In the genomic region with DNA sequence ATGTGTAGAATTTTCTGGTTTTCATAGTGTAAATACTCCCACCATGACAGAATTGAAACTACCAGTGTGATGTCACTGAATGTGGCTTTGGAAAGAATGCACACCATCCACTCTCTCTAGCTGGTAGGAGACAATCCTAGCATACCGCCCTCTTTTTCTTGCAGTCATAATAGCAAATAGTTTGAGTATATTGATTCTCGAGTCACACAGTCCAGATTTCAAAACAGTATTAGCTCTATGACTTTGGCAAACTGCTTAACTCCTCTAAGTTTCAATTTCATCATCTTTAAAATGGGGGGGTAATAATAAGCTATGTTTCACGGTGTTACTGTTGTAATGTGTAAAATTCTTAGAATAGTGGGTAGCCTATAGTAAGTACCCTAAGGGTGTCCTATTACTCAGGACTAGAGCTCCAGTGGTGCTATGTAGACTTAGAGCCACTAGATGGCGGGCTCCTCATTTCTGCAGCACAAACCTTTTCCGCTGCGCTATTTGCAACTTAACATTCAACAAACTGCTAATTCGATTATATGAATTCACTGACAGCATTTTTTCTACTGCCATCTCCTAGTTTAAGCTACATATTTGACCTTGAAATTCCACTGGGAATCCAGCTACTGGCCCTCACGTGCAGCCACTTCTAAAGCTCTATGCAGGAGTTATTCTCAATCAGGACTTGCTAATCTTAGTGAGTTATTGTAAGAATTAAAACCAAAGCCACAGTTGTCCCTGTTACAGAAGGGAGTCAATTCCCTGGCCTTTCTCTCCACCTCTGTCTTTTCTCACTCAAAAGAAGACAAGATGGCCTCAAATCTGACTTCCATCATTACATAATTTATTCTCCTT, we compare ENCODE assay signal across 9 cellular contexts. TPM values are rescaled to one million over a fixed set of nuclear protein-coding genes. Genes with fewer than 3 reads are reported as not detected.
DNase-seq lines count a peak whose midpoint lies in the region; ATAC-seq and TF ChIP-seq lines count a peak whose summit lies in the region.
"Had no signal": no experiment of that assay in that cellular context is flagged by ENCODE, and none has a peak within 500 bp of the region (broad histone marks: within the 10 kb centered on the region; RNA-seq: fewer than 3 reads in every experiment).

No MANE protein-coding gene starts in this region.

- H3K56ac ChIP-seq in mesendoderm (ENCODE audit: low read length), result no peak overlapping the region

- no peak overlapping the region for H2AK5ac ChIP-seq in mesendoderm (ENCODE audit: low read length)

- no peak overlapping the region for H3K9ac ChIP-seq in mesendoderm (ENCODE audit: low read length)

- no peak overlapping the region for H3K4me3 ChIP-seq in mesendoderm (ENCODE audit: low read length)

- H2BK120ac ChIP-seq in mesendoderm (ENCODE audit: low read depth, low read length), result no peak overlapping the region

- H3K4me3 Mint-ChIP-seq in activated CD4-positive, alpha-beta T cell treated with anti-CD3 and anti-CD28 coated beads, Interleukin-2, amount 10 ng/mL, durations not matched to agents 24 days and 14 days, result peak overlapping the region; percentile 11

- H3K23ac ChIP-seq in mesendoderm (ENCODE audit: low read length), result no peak overlapping the region

- no peak overlapping the region for H3K4ac ChIP-seq in mesendoderm (ENCODE audit: low read depth, low read length)

- H3K27ac ChIP-seq in C4-2B (no peak overlapping the region), mesendoderm (ENCODE audit: low read depth, low read length) (no peak overlapping the region)

- TF ChIP-seq CTCF in C4-2B (conservative IDR thresholded peaks at IDR 0.05), result peak; percentile 99

- peaks cover 44% of the 10 kb centered on the region for H3K4me1 Mint-ChIP-seq in activated CD4-positive, alpha-beta T cell treated with anti-CD3 and anti-CD28 coated beads, Interleukin-2, amount 10 ng/mL, durations not matched to agents 24 days and 14 days

- no peak overlapping the region for H3K18ac ChIP-seq in mesendoderm (ENCODE audit: low read length)

- H3K79me1 ChIP-seq in mesendoderm (ENCODE audit: low read length), result no peaks in the 10 kb centered on the region

- H3K27me3 Mint-ChIP-seq in activated CD4-positive, alpha-beta T cell treated with anti-CD3 and anti-CD28 coated beads, Interleukin-2, amount 10 ng/mL, durations not matched to agents 24 days and 14 days, result peaks cover 15% of the 10 kb centered on the region

- peak; percentile 55 for DNase-seq in NCI-H524 treated with DMSO at 0.1 percent for 48 hours (lab: John Stamatoyannopoulos, UW)
- peak; percentile 92 for DNase-seq in activated CD4-positive, alpha-beta T cell treated with anti-CD3 and anti-CD28 coated beads, Interleukin-2, amount 10 ng/mL, durations not matched to agents 24 days and 14 days
- DNase-seq in effector CD8-positive, alpha-beta T cell (lab: John Stamatoyannopoulos, UW), result peak; percentile 44
- peak; percentile 85 for DNase-seq in mesendoderm
- DNase-seq in stimulated activated CD8-positive, alpha-beta memory T cell treated with anti-CD3 and anti-CD28 coated beads, Interleukin-15, amount 100 ng/mL, for 48 hours (ENCODE audit: low read depth in 2 of 2), result peak; percentile 26 to 48

- H3K79me2 ChIP-seq in mesendoderm (ENCODE audit: control insufficient read depth, insufficient read depth, low read length), result no peaks in the 10 kb centered on the region

- ATAC-seq in GM19043 (IDR thresholded peaks at IDR 0.05; ENCODE audit: low read depth, unreplicated experiment) (peak; percentile 97), HG03354 (IDR thresholded peaks at IDR 0.05; ENCODE audit: poor library complexity, severe bottlenecking, unreplicated experiment) (peak; percentile 96)

- H3K27me3 ChIP-seq in mesendoderm (ENCODE audit: insufficient read depth, low read length, poor library complexity), result no peaks in the 10 kb centered on the region

- peak overlapping the region; percentile 82 for H3K27ac Mint-ChIP-seq in activated CD4-positive, alpha-beta T cell treated with anti-CD3 and anti-CD28 coated beads, Interleukin-2, amount 10 ng/mL, durations not matched to agents 24 days and 14 days

- H3K9me3 Mint-ChIP-seq in activated CD4-positive, alpha-beta T cell treated with anti-CD3 and anti-CD28 coated beads, Interleukin-2, amount 10 ng/mL, durations not matched to agents 24 days and 14 days, result peaks cover 16% of the 10 kb centered on the region

- H3K36me3 ChIP-seq in mesendoderm (ENCODE audit: control insufficient read depth, insufficient read depth, low read length), result no peaks in the 10 kb centered on the region

- WGBS in mesendoderm (ENCODE audit: extremely low coverage, insufficient coverage, low lambda C conversion rate), result no CpG with 5 or more reads among the region's 8 CpGs

- H3K36me3 Mint-ChIP-seq in activated CD4-positive, alpha-beta T cell treated with anti-CD3 and anti-CD28 coated beads, Interleukin-2, amount 10 ng/mL, durations not matched to agents 24 days and 14 days (ENCODE audit: low read depth), result peaks cover 14% of the 10 kb centered on the region

- no peaks in the 10 kb centered on the region for H3K4me1 ChIP-seq in mesendoderm (ENCODE audit: control insufficient read depth, low read depth, low read length)

- H4K8ac ChIP-seq in mesendoderm (ENCODE audit: low read depth, low read length), result no peak overlapping the region

- H4K5ac ChIP-seq in mesendoderm (ENCODE audit: low read length), result no peak overlapping the region

- intact Hi-C loops in activated CD4-positive, alpha-beta T cell treated with anti-CD3 and anti-CD28 coated beads, Interleukin-2, amount 10 ng/mL, durations not matched to agents 24 days and 14 days (cut with micrococcal nuclease), result loop anchor here (1.0 to 10.0 kb wide), 12 partner anchors 18 to 887 kb away; a partner anchor contains a TSS

- no peak overlapping the region for H3K4me2 ChIP-seq in mesendoderm (ENCODE audit: low read length)

- H2BK5ac ChIP-seq in mesendoderm (ENCODE audit: low read length), result no peak overlapping the region

- H2BK15ac ChIP-seq in mesendoderm (replicated peaks; ENCODE audit: low read depth), result no peak overlapping the region

RNA-seq across cellular contexts. Expression of a gene that starts 18.7 kb away (rescaled TPM):
- total RNA-seq in activated CD4-positive, alpha-beta T cell treated with anti-CD3 and anti-CD28 coated beads, Interleukin-2, amount 10 ng/mL, durations not matched to agents 24 days and 14 days, result not detected in 2 replicates
- polyA plus RNA-seq in mesendoderm (2013, experiment 1 of 2), result not detected
- polyA plus RNA-seq in mesendoderm (2013, experiment 2 of 2), result not detected
- total RNA-seq: T-helper 2 cell treated with Interferon-gamma antibody and Interleukin-4, amounts not matched to agents 100 ng/mL and 5 ng/mL, for 36 hours had no signal

RNA-seq across cellular contexts. Expression of a gene that starts 22.7 kb away (rescaled TPM):
- 138 and 142 TPM in 2 replicates for total RNA-seq in activated CD4-positive, alpha-beta T cell treated with anti-CD3 and anti-CD28 coated beads, Interleukin-2, amount 10 ng/mL, durations not matched to agents 24 days and 14 days
- polyA plus RNA-seq in mesendoderm (2013, experiment 1 of 2), result 20.7 TPM
- polyA plus RNA-seq in mesendoderm (2013, experiment 2 of 2), result 21.6 TPM

RNA-seq across cellular contexts. Expression of a gene that starts 44.2 kb away (rescaled TPM):
- 0.38 and 0.42 TPM in 2 replicates for total RNA-seq in activated CD4-positive, alpha-beta T cell treated with anti-CD3 and anti-CD28 coated beads, Interleukin-2, amount 10 ng/mL, durations not matched to agents 24 days and 14 days
- polyA plus RNA-seq in mesendoderm (2013, experiment 1 of 2), result 0.84 TPM
- polyA plus RNA-seq in mesendoderm (2013, experiment 2 of 2), result 1.4 TPM

RNA-seq across cellular contexts. Expression of a gene that starts 47.6 kb away (rescaled TPM):
- 99.1 and 110 TPM in 2 replicates for total RNA-seq in activated CD4-positive, alpha-beta T cell treated with anti-CD3 and anti-CD28 coated beads, Interleukin-2, amount 10 ng/mL, durations not matched to agents 24 days and 14 days
- polyA plus RNA-seq in mesendoderm (2013, experiment 1 of 2), result 20.6 TPM
- polyA plus RNA-seq in mesendoderm (2013, experiment 2 of 2), result 19.0 TPM

RNA-seq across cellular contexts. Expression of a gene that starts 57.3 kb away (rescaled TPM):
- total RNA-seq in activated CD4-positive, alpha-beta T cell treated with anti-CD3 and anti-CD28 coated beads, Interleukin-2, amount 10 ng/mL, durations not matched to agents 24 days and 14 days, result not detected in 2 replicates
- not detected for polyA plus RNA-seq in mesendoderm (2013, experiment 1 of 2)
- not detected for polyA plus RNA-seq in mesendoderm (2013, experiment 2 of 2)
- total RNA-seq: T-helper 2 cell treated with Interferon-gamma antibody and Interleukin-4, amounts not matched to agents 100 ng/mL and 5 ng/mL, for 36 hours had no signal

Comparison
In these comparisons a context has a peak if more than half of its experiments do, and no peak if none do; other contexts are left out.
1. DNase-seq: peak in every context shown above with its lines; median percentile 92 in activated CD4-positive, alpha-beta T cell treated with anti-CD3 and anti-CD28 coated beads, Interleukin-2, amount 10 ng/mL, durations not matched to agents 24 days and 14 days; 85 in mesendoderm; 55 in NCI-H524 treated with DMSO at 0.1 percent for 48 hours; 44 in effector CD8-positive, alpha-beta T cell; 37 in stimulated activated CD8-positive, alpha-beta memory T cell treated with anti-CD3 and anti-CD28 coated beads, Interleukin-15, amount 100 ng/mL, for 48 hours.